1 cellular context compared by ENCODE assay signal in genomic region chr2:33458248-33458819, GRCh38.
TF ChIP-seq lines count a peak whose summit lies in the region.

No MANE protein-coding gene starts in this region.

TF ChIP-seq in HepG2, 621 proteins besides CTCF, POLR2A, EP300 and RAD21:
- 0 out of 2 replicates have a peak, but pooled peaks have one; percentile 0 for TF ChIP-seq HNF4A (CRISPR knock-in tag; IDR thresholded peaks at IDR 0.05)
- TF ChIP-seq ZNF512B (CRISPR knock-in tag; IDR thresholded peaks at IDR 0.05; ENCODE audit: borderline replicate concordance) = no peak
